In the genomic region with DNA sequence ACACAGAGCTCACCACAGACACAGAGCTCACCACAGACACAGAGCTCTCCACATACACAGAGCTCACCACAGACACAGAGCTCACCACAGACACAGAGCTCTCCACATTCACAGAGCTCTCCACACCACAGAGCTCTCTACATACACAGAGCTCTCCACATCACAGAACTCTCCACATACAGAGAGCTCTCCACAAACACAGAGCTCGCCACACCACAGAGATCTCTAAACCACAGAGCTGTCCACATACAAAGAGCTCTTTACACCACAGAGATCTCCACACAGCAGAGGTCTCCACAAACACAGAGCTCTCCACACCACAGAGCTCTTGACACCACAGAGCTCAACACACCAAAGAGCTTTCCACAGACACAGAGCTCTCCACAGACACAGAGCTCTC, we compare ENCODE assay signal across 13 cellular contexts. TPM values are rescaled to one million over a fixed set of nuclear protein-coding genes. Genes with fewer than 3 reads are reported as not detected.
DNase-seq lines count a peak whose midpoint lies in the region; ATAC-seq lines count a peak whose summit lies in the region.
"Had no signal": no experiment of that assay in that cellular context is flagged by ENCODE, and none has a peak within 500 bp of the region (broad histone marks: within the 10 kb centered on the region; RNA-seq: fewer than 3 reads in every experiment).

No MANE protein-coding gene starts in this region.

- WGBS in neuronal stem cell (ENCODE audit: extremely low coverage in 2 of 2, insufficient read length in 2 of 2, insufficient replicate concordance in 1 of 2), 2 donors, result no CpG with 5 or more reads among the region's 1 CpG

- POLR2A ChIA-PET in activated naive CD8-positive, alpha-beta T cell treated with anti-CD3 and anti-CD28 coated beads, Interleukin-2, amount 10 ng/mL, durations not matched to agents 7 days and 5 days (lab: Charles Lee), result no interaction called here

- no peak overlapping the region for H2AFZ ChIP-seq in neuronal stem cell (ENCODE audit: low read length)

- no peak overlapping the region for H3K23ac ChIP-seq in neuronal stem cell (ENCODE audit: low read depth, low read length, poor library complexity)

- no peak overlapping the region for H3K4me3 ChIP-seq in Jurkat, Clone E6-1 (ENCODE audit: low read length)
- no peak overlapping the region for H3K4me3 ChIP-seq in neuronal stem cell (ENCODE audit: low read length in 2 of 2)
- H3K4me3 ChIP-seq: SJSA1 had no signal

- H3K9ac ChIP-seq in neuronal stem cell (ENCODE audit: low read depth, low read length, poor library complexity), result no peak overlapping the region

- no peak overlapping the region for H3K4me2 ChIP-seq in neuronal stem cell (ENCODE audit: insufficient read depth, low read length, poor library complexity, severe bottlenecking)

- peaks cover 12% of the 10 kb centered on the region for H3K9me3 Mint-ChIP-seq in activated naive CD8-positive, alpha-beta T cell treated with anti-CD3 and anti-CD28 coated beads, Interleukin-2, amount 10 ng/mL, durations not matched to agents 7 days and 5 days
- no peaks in the 10 kb centered on the region for H3K9me3 Mint-ChIP-seq in activated naive CD8-positive, alpha-beta T cell treated with anti-CD3 and anti-CD28 coated beads, Interleukin-2, amount 50 U/mL, for 24 hours
- H3K9me3 Mint-ChIP-seq in central memory CD8-positive, alpha-beta T cell, result peaks cover 25% of the 10 kb centered on the region
- H3K9me3 Mint-ChIP-seq: H9 had no signal

- peaks cover 41% of the 10 kb centered on the region for H3K4me1 Mint-ChIP-seq in activated naive CD8-positive, alpha-beta T cell treated with anti-CD3 and anti-CD28 coated beads, Interleukin-2, amount 10 ng/mL, durations not matched to agents 7 days and 5 days
- peaks cover 48% of the 10 kb centered on the region for H3K4me1 Mint-ChIP-seq in activated naive CD8-positive, alpha-beta T cell treated with anti-CD3 and anti-CD28 coated beads, Interleukin-2, amount 50 U/mL, for 24 hours
- H3K4me1 Mint-ChIP-seq in central memory CD8-positive, alpha-beta T cell, result peaks cover 52% of the 10 kb centered on the region

- H3K4me1 ChIP-seq in neuronal stem cell (ENCODE audit: control insufficient read depth in 2 of 2, insufficient read depth in 1 of 2, low read depth in 1 of 2, low read length in 2 of 2), result peaks cover 0 to 18% of the 10 kb centered on the region in 2 donors
- H3K4me1 ChIP-seq: SJSA1 had no signal

- DNase-seq in activated naive CD8-positive, alpha-beta T cell treated with anti-CD3 and anti-CD28 coated beads, Interleukin-2, amount 10 ng/mL, durations not matched to agents 7 days and 5 days, result peak; percentile 17
- no peak for DNase-seq in activated naive CD8-positive, alpha-beta T cell treated with anti-CD3 and anti-CD28 coated beads, Interleukin-2, amount 50 U/mL, for 24 hours
- DNase-seq in Jurkat, Clone E6-1 (ENCODE audit: low read depth, low spot score), result peak; percentile 87
- peak in 1 of 2 donors; percentile 47 for DNase-seq in central memory CD8-positive, alpha-beta T cell (ENCODE audit: low spot score in 2 of 2)
- DNase-seq in neuronal stem cell (ENCODE audit: low spot score) (no peak), NCI-H774 (lab: John Stamatoyannopoulos, UW) (no peak)
- DNase-seq: NCI-H1436, NCI-H2081 treated with DMSO at 0.1 percent for 48 hours, NCI-H524 treated with DMSO at 0.1 percent for 48 hours had no signal

- peak overlapping the region; percentile 86 for H3K18ac ChIP-seq in neuronal stem cell (ENCODE audit: low read length)

- H4K8ac ChIP-seq in neuronal stem cell (ENCODE audit: low read depth, low read length), result no peak overlapping the region

- no peaks in the 10 kb centered on the region for H3K9me3 ChIP-seq in neuronal stem cell (replicated peaks in 1 of 2; ENCODE audit: control insufficient read depth in 2 of 2, insufficient read depth in 1 of 2, low read depth in 1 of 2, low read length in 2 of 2)
- H3K9me3 ChIP-seq: SJSA1 had no signal

- H3K4me3 Mint-ChIP-seq in activated naive CD8-positive, alpha-beta T cell treated with anti-CD3 and anti-CD28 coated beads, Interleukin-2, amount 10 ng/mL, durations not matched to agents 7 days and 5 days, result no peak overlapping the region
- no peak overlapping the region for H3K4me3 Mint-ChIP-seq in activated naive CD8-positive, alpha-beta T cell treated with anti-CD3 and anti-CD28 coated beads, Interleukin-2, amount 50 U/mL, for 24 hours
- peak overlapping the region; percentile 10 for H3K4me3 Mint-ChIP-seq in central memory CD8-positive, alpha-beta T cell
- H3K4me3 Mint-ChIP-seq: H9 had no signal

- H3K36me3 Mint-ChIP-seq in activated naive CD8-positive, alpha-beta T cell treated with anti-CD3 and anti-CD28 coated beads, Interleukin-2, amount 10 ng/mL, durations not matched to agents 7 days and 5 days, result no peaks in the 10 kb centered on the region
- no peaks in the 10 kb centered on the region for H3K36me3 Mint-ChIP-seq in activated naive CD8-positive, alpha-beta T cell treated with anti-CD3 and anti-CD28 coated beads, Interleukin-2, amount 50 U/mL, for 24 hours (ENCODE audit: low read depth)
- peaks cover 19% of the 10 kb centered on the region for H3K36me3 Mint-ChIP-seq in central memory CD8-positive, alpha-beta T cell (ENCODE audit: insufficient read depth)

- no peak for ATAC-seq in activated naive CD8-positive, alpha-beta T cell treated with anti-CD3 and anti-CD28 coated beads, Interleukin-2, amount 10 ng/mL, durations not matched to agents 7 days and 5 days (ENCODE audit: low read depth)
- no peak for ATAC-seq in activated naive CD8-positive, alpha-beta T cell treated with anti-CD3 and anti-CD28 coated beads, Interleukin-2, amount 50 U/mL, for 24 hours
- ATAC-seq in central memory CD8-positive, alpha-beta T cell (replicated peaks; ENCODE audit: extremely low read depth, poor library complexity, severe bottlenecking), result peak; percentile 31
- ATAC-seq in GM18870 (IDR thresholded peaks at IDR 0.05; ENCODE audit: unreplicated experiment) (no peak), HG03025 (IDR thresholded peaks at IDR 0.05; ENCODE audit: low FRiP score, unreplicated experiment) (no peak)

- H3K27me3 Mint-ChIP-seq in activated naive CD8-positive, alpha-beta T cell treated with anti-CD3 and anti-CD28 coated beads, Interleukin-2, amount 10 ng/mL, durations not matched to agents 7 days and 5 days, result peaks cover 58% of the 10 kb centered on the region
- peaks cover 49% of the 10 kb centered on the region for H3K27me3 Mint-ChIP-seq in activated naive CD8-positive, alpha-beta T cell treated with anti-CD3 and anti-CD28 coated beads, Interleukin-2, amount 50 U/mL, for 24 hours
- H3K27me3 Mint-ChIP-seq in central memory CD8-positive, alpha-beta T cell, result peaks cover 5% of the 10 kb centered on the region

- no peak overlapping the region for H2BK120ac ChIP-seq in neuronal stem cell (ENCODE audit: low read depth, low read length)

- no peaks in the 10 kb centered on the region for H3K27me3 ChIP-seq in neuronal stem cell (ENCODE audit: control insufficient read depth in 3 of 3, insufficient read depth in 3 of 3, low read depth in 1 of 3, low read length in 3 of 3)
- H3K27me3 ChIP-seq: SJSA1 had no signal

- H3K4ac ChIP-seq in neuronal stem cell (ENCODE audit: low read length), result no peak overlapping the region

- no peak overlapping the region for H3K27ac ChIP-seq in neuronal stem cell (replicated peaks; ENCODE audit: low read length)
- H3K27ac ChIP-seq: SJSA1 had no signal

- no peaks in the 10 kb centered on the region for H3K79me1 ChIP-seq in neuronal stem cell (ENCODE audit: low read depth, low read length)

- H3K14ac ChIP-seq in neuronal stem cell (ENCODE audit: low read length), result no peak overlapping the region

- no peaks in the 10 kb centered on the region for H3K36me3 ChIP-seq in neuronal stem cell (replicated peaks in 1 of 2; ENCODE audit: control insufficient read depth in 2 of 2, insufficient read depth in 2 of 2, low read length in 2 of 2)
- H3K36me3 ChIP-seq: SJSA1 had no signal

- H2BK5ac ChIP-seq in neuronal stem cell (ENCODE audit: low read length), result no peak overlapping the region

- no peak overlapping the region for H2BK12ac ChIP-seq in neuronal stem cell (ENCODE audit: low read length)

- no peak overlapping the region for H4K91ac ChIP-seq in neuronal stem cell (ENCODE audit: low read depth, low read length, poor library complexity)

- H2BK15ac ChIP-seq in neuronal stem cell (ENCODE audit: low read length), result no peak overlapping the region

- H3K27ac Mint-ChIP-seq in activated naive CD8-positive, alpha-beta T cell treated with anti-CD3 and anti-CD28 coated beads, Interleukin-2, amount 10 ng/mL, durations not matched to agents 7 days and 5 days, result no peak overlapping the region
- H3K27ac Mint-ChIP-seq in activated naive CD8-positive, alpha-beta T cell treated with anti-CD3 and anti-CD28 coated beads, Interleukin-2, amount 50 U/mL, for 24 hours, result no peak overlapping the region
- H3K27ac Mint-ChIP-seq in central memory CD8-positive, alpha-beta T cell (ENCODE audit: low read depth), result peak overlapping the region; percentile 87
- H3K27ac Mint-ChIP-seq: H9 had no signal

- H2AK5ac ChIP-seq in neuronal stem cell (ENCODE audit: low read depth, low read length), result no peak overlapping the region

RNA-seq across cellular contexts. Expression of gene ERMARD, which starts 55.8 kb away (rescaled TPM):
- total RNA-seq in activated naive CD8-positive, alpha-beta T cell treated with anti-CD3 and anti-CD28 coated beads, Interleukin-2, amount 10 ng/mL, durations not matched to agents 7 days and 5 days, result 10 to 100 TPM; 33.9 to 36.4 TPM
- polyA plus RNA-seq in Jurkat, Clone E6-1 (2012; ENCODE audit: insufficient read depth, insufficient read length), result 18.6 TPM
- polyA plus RNA-seq in neuronal stem cell (2013, experiment 1 of 2), result 10.1 TPM
- 9.4 TPM for polyA plus RNA-seq in neuronal stem cell (2013, experiment 2 of 2)

RNA-seq across cellular contexts. Expression of gene DYNLT2, which starts 55.8 kb away (rescaled TPM):
- total RNA-seq in activated naive CD8-positive, alpha-beta T cell treated with anti-CD3 and anti-CD28 coated beads, Interleukin-2, amount 10 ng/mL, durations not matched to agents 7 days and 5 days, result 1 to 10 TPM; 2.3 to 2.9 TPM
- polyA plus RNA-seq in Jurkat, Clone E6-1 (2012; ENCODE audit: insufficient read depth, insufficient read length), result 5.6 TPM
- polyA plus RNA-seq in neuronal stem cell (2013, experiment 1 of 2), result 2.6 TPM
- 2.7 TPM for polyA plus RNA-seq in neuronal stem cell (2013, experiment 2 of 2)

Comparison
In these comparisons a context has a peak if more than half of its experiments do, and no peak if none do; other contexts are left out.
1. DNase-seq: peak in activated naive CD8-positive, alpha-beta T cell treated with anti-CD3 and anti-CD28 coated beads, Interleukin-2, amount 10 ng/mL, durations not matched to agents 7 days and 5 days (single experiment) and Jurkat, Clone E6-1 (single experiment); none in activated naive CD8-positive, alpha-beta T cell treated with anti-CD3 and anti-CD28 coated beads, Interleukin-2, amount 50 U/mL, for 24 hours (single experiment), neuronal stem cell (single experiment) and NCI-H774 (single experiment).